In the genomic region with DNA sequence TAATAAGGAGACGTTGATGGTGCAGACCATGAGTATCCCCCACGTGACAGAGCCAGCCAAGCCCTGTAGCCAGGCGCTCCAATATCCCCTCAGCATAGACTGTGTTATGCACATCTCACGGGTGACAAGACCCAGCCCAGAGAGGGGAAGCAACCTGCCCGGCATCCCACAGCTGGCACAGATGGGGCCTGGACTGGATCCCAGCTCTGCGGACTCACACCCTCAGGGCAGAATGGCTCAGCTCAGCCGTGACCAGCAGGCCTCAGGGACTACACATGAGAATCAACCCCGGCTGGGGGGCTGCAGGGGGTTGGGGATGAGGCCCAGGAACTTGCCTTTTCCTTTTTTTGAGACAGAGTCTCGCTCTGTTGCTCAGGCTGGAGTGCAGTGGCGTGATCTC, we compare ENCODE assay signal across 1 cellular context.
TF ChIP-seq lines count a peak whose summit lies in the region.

No MANE protein-coding gene starts in this region.

TF ChIP-seq in HCT116, 20 proteins besides CTCF, POLR2A, EP300 and RAD21 (continued from another document):
- TF ChIP-seq, protein P1, sequence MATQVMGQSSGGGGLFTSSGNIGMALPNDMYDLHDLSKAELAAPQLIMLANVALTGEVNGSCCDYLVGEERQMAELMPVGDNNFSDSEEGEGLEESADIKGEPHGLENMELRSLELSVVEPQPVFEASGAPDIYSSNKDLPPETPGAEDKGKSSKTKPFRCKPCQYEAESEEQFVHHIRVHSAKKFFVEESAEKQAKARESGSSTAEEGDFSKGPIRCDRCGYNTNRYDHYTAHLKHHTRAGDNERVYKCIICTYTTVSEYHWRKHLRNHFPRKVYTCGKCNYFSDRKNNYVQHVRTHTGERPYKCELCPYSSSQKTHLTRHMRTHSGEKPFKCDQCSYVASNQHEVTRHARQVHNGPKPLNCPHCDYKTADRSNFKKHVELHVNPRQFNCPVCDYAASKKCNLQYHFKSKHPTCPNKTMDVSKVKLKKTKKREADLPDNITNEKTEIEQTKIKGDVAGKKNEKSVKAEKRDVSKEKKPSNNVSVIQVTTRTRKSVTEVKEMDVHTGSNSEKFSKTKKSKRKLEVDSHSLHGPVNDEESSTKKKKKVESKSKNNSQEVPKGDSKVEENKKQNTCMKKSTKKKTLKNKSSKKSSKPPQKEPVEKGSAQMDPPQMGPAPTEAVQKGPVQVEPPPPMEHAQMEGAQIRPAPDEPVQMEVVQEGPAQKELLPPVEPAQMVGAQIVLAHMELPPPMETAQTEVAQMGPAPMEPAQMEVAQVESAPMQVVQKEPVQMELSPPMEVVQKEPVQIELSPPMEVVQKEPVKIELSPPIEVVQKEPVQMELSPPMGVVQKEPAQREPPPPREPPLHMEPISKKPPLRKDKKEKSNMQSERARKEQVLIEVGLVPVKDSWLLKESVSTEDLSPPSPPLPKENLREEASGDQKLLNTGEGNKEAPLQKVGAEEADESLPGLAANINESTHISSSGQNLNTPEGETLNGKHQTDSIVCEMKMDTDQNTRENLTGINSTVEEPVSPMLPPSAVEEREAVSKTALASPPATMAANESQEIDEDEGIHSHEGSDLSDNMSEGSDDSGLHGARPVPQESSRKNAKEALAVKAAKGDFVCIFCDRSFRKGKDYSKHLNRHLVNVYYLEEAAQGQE (IDR thresholded peaks at IDR 0.05; ENCODE audit: low read depth): no peak
- TF ChIP-seq ZNF274 (IDR thresholded peaks at IDR 0.05; ENCODE audit: low read depth, low read length) (no peak), EGR1 (IDR thresholded peaks at IDR 0.05; ENCODE audit: low read depth) (no peak)
TF ChIP-seq in HCT116: peak in this region for 0.
